In the genomic region with DNA sequence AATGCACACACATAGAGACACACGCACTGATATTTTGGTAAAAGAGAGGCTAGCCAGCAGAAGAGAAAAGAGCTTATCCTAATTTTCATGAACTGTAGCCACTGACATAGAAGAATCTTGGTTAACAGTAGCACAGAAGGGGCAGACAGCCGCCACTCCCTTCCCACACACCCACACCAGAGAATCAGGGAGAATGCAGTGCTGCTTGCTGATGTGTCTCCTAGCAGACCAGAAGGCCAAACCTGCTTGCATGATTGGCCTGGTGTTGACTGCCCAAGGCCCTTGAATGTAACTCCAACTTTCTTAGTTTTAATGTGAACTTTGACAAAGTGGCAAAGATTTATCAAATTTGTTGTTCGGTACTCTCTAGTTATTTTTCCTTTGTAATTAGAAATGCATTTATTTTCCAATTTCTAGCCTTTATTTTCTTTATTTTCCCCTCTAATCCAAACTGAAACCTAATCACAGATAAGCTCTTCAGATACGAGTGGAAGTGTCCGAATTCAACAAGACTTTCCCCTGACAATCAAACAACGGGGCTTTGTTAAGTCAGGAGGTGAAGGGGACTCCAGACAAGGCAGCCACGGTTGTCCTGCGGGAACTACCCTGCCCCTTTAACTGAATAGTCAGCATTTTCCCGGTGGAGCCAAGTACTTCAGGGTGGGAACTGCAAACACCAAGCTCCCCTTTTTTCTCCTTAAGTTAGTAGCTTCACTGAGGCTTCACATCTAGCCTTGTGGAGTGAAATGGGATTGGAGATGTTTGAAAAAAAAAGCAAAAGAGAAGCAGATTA, we compare ENCODE assay signal across 25 cellular contexts.
DNase-seq lines count a peak whose midpoint lies in the region; ATAC-seq, FAIRE-seq and TF ChIP-seq lines count a peak whose summit lies in the region.
"Had no signal": no experiment of that assay in that cellular context is flagged by ENCODE, and none has a peak within 500 bp of the region (broad histone marks: within the 10 kb centered on the region; RNA-seq: fewer than 3 reads in every experiment).

No MANE protein-coding gene starts in this region.

- peaks cover 84% of the 10 kb centered on the region for H3K36me3 ChIP-seq in HUES64 (ENCODE audit: insufficient read depth, low read length)
- H3K36me3 ChIP-seq in H1 (ENCODE audit: control insufficient read depth in 2 of 4, insufficient read depth in 4 of 4, low read length in 3 of 4) = peaks cover 13 to 82% (median 51%) of the 10 kb centered on the region in 4 experiments
- peaks cover 7% of the 10 kb centered on the region for H3K36me3 ChIP-seq in mesendoderm (ENCODE audit: control insufficient read depth, insufficient read depth, low read length)
- H3K36me3 ChIP-seq in smooth muscle cell (ENCODE audit: low read depth) = no peaks in the 10 kb centered on the region
- H3K36me3 ChIP-seq: cardiac muscle cell, ovary had no signal

- H4K8ac ChIP-seq in H1 (ENCODE audit: extremely low read depth, insufficient read depth, low read length) = no peak overlapping the region
- no peak overlapping the region for H4K8ac ChIP-seq in mesendoderm (ENCODE audit: low read depth, low read length)

- CTCF ChIA-PET in H1 (lab: Charles Lee; ENCODE audit: partially characterized antibody) = interaction anchor here (1.0 to 1.6 kb wide), 6 partner anchors 19 to 306 kb away, joined by 3 to 5 read pairs (median 4); no protein-coding TSS in a partner anchor

- H3K27me3 ChIP-seq in HUES64 (ENCODE audit: insufficient read depth, low read length) (no peaks in the 10 kb centered on the region), H1 (replicated peaks in 1 of 4; ENCODE audit: control insufficient read depth in 3 of 4, extremely low read depth in 1 of 4, insufficient read depth in 3 of 4, low read length in 3 of 4) (no peaks in the 10 kb centered on the region), mesendoderm (ENCODE audit: insufficient read depth, low read length, poor library complexity) (no peaks in the 10 kb centered on the region), smooth muscle cell (ENCODE audit: low read depth) (no peaks in the 10 kb centered on the region)
- H3K27me3 ChIP-seq: cardiac muscle cell, ovary had no signal

- H3K23me2 ChIP-seq in H1 (ENCODE audit: low read depth, low read length) = no peaks in the 10 kb centered on the region; the same call in 1 of the 2 replicates

- peaks cover 11% of the 10 kb centered on the region for H3F3A ChIP-seq in smooth muscle cell (ENCODE audit: low read depth)

- no peak overlapping the region for H2BK15ac ChIP-seq in H1 (ENCODE audit: low read length)
- no peak overlapping the region for H2BK15ac ChIP-seq in mesendoderm (replicated peaks; ENCODE audit: low read depth)

- H3K18ac ChIP-seq in H1 (ENCODE audit: extremely low read depth, low read length) = 0 out of 2 replicates have a peak overlapping the region, but pooled peaks have one; percentile 9
- H3K18ac ChIP-seq in mesendoderm (ENCODE audit: low read length) = no peak overlapping the region

- no peak overlapping the region for H2AK5ac ChIP-seq in H1 (ENCODE audit: low read depth, low read length)
- no peak overlapping the region for H2AK5ac ChIP-seq in mesendoderm (ENCODE audit: low read length)

- no peak for TF ChIP-seq EP300 in H1 (IDR thresholded peaks at IDR 0.05; ENCODE audit: borderline replicate concordance in 1 of 2, low read depth in 2 of 2, low read length in 2 of 2)

- TF ChIP-seq RAD21 in H1 (IDR thresholded peaks at IDR 0.05 in 1 of 2, conservative IDR thresholded peaks at IDR 0.05 in 1 of 2; ENCODE audit: low read depth in 2 of 2, low read length in 2 of 2) = no peak; a peak in 1 of 4 replicates

- H3K56ac ChIP-seq in H1 (replicated peaks; ENCODE audit: insufficient read length, low read depth, low read length) = no peak overlapping the region
- H3K56ac ChIP-seq in mesendoderm (ENCODE audit: low read length) = peak overlapping the region; percentile 17

- no peak overlapping the region for H3K4me3 ChIP-seq in HUES64 (ENCODE audit: low read length)
- H3K4me3 ChIP-seq in H1 (ENCODE audit: extremely low read depth in 1 of 4, insufficient read depth in 2 of 4, low read depth in 3 of 4, low read length in 4 of 4) = no peak overlapping the region
- no peak overlapping the region for H3K4me3 ChIP-seq in mesendoderm (ENCODE audit: low read length)
- no peak overlapping the region for H3K4me3 ChIP-seq in smooth muscle cell
- H3K4me3 ChIP-seq: cardiac muscle cell, dorsolateral prefrontal cortex, lower lobe of right lung, ovary had no signal

- H3K4me2 ChIP-seq in H1 (ENCODE audit: insufficient read depth in 1 of 2, low read depth in 2 of 2, low read length in 2 of 2) = no peak overlapping the region
- H3K4me2 ChIP-seq in mesendoderm (ENCODE audit: low read length) = no peak overlapping the region
- peak overlapping the region; percentile 47 for H3K4me2 ChIP-seq in smooth muscle cell

- TF ChIP-seq CTCF in H1 (IDR thresholded peaks at IDR 0.05; ENCODE audit: control extremely low read depth in 1 of 3, insufficient read depth in 1 of 3, low read depth in 1 of 3, low read length in 3 of 3) (no peak), smooth muscle cell (IDR thresholded peaks at IDR 0.05; ENCODE audit: borderline replicate concordance, insufficient read depth, poor library complexity, severe bottlenecking) (no peak)

- H3K23ac ChIP-seq in H1 (ENCODE audit: insufficient read length) = no peak overlapping the region
- H3K23ac ChIP-seq in mesendoderm (ENCODE audit: low read length) = no peak overlapping the region

- H3K79me2 ChIP-seq in H1 (ENCODE audit: control insufficient read depth in 1 of 2, insufficient read depth in 2 of 2, low read length in 2 of 2) (no peaks in the 10 kb centered on the region), mesendoderm (ENCODE audit: control insufficient read depth, insufficient read depth, low read length) (no peaks in the 10 kb centered on the region), smooth muscle cell (ENCODE audit: low read depth) (no peaks in the 10 kb centered on the region)

- POLR2A ChIA-PET in H1 (lab: Charles Lee; ENCODE audit: partially characterized antibody) = no interaction called here

- H2AFZ ChIP-seq in H1 (ENCODE audit: low read length) (no peak overlapping the region), smooth muscle cell (ENCODE audit: low read depth) (no peak overlapping the region)

- H4K20me1 ChIP-seq in H1 (replicated peaks in 1 of 2; ENCODE audit: control insufficient read depth in 1 of 2, insufficient read depth in 2 of 2, low read length in 2 of 2) = peaks cover 0 to 2% of the 10 kb centered on the region in 2 experiments
- no peaks in the 10 kb centered on the region for H4K20me1 ChIP-seq in smooth muscle cell (ENCODE audit: low read depth)

- peak; percentile 19 for FAIRE-seq in H1 (lab: Jason Lieb, UNC)
- FAIRE-seq: H54, HTR-8/SVneo had no signal

- H4K91ac ChIP-seq in H1 (replicated peaks; ENCODE audit: insufficient read length, low read length) = no peak overlapping the region

- no peak overlapping the region for H3K14ac ChIP-seq in H1 (ENCODE audit: insufficient read length)

- H3K9me3 ChIP-seq in HUES64 (ENCODE audit: insufficient read depth, low read depth, low read length) (no peaks in the 10 kb centered on the region), H1 (ENCODE audit: insufficient read depth in 2 of 2, low read depth in 1 of 2, low read length in 1 of 2) (no peaks in the 10 kb centered on the region), smooth muscle cell (replicated peaks; ENCODE audit: low read depth) (no peaks in the 10 kb centered on the region)
- H3K9me3 ChIP-seq: lower lobe of right lung, ovary had no signal

- peak overlapping the region; percentile 47; the same call in 1 of the 2 replicates for H2BK5ac ChIP-seq in H1 (ENCODE audit: low read depth, low read length)
- no peak overlapping the region for H2BK5ac ChIP-seq in mesendoderm (ENCODE audit: low read length)

- H3K27ac ChIP-seq in HUES64 (ENCODE audit: low read depth, low read length) = peak overlapping the region; percentile 65
- no peak overlapping the region for H3K27ac ChIP-seq in H1 (ENCODE audit: low read depth, low read length)
- H3K27ac ChIP-seq in mesendoderm (ENCODE audit: low read depth, low read length) = peak overlapping the region; percentile 27
- H3K27ac ChIP-seq in smooth muscle cell (ENCODE audit: low read depth) = no peak overlapping the region
- H3K27ac ChIP-seq: cardiac muscle cell, lower lobe of right lung had no signal

- no peak overlapping the region for H2BK20ac ChIP-seq in H1 (ENCODE audit: low read length)

- no peak for TF ChIP-seq POLR2A in H1 (IDR thresholded peaks at IDR 0.05; ENCODE audit: control extremely low read depth in 1 of 2, low read depth in 2 of 2, low read length in 2 of 2)

- WGBS in HUES64 = 70% methylated on average over 9 of the region's 9 CpGs
- 74% methylated on average over 9 of the region's 9 CpGs; no CpG with 5 or more reads in 1 of the 2 experiments for WGBS in H1 (ENCODE audit: extremely low coverage in 1 of 2, insufficient coverage in 1 of 2, insufficient read length in 1 of 2, insufficient replicate concordance in 2 of 2, low coverage in 1 of 2, low lambda C conversion rate in 2 of 2, missing lambda C conversion rate in 1 of 2), 2 experiments
- no CpG with 5 or more reads among the region's 9 CpGs for WGBS in mesendoderm (ENCODE audit: extremely low coverage, insufficient coverage, low lambda C conversion rate)
- 74% methylated on average over 9 of the region's 9 CpGs for WGBS in smooth muscle cell (ENCODE audit: low lambda C conversion rate)

- H2BK12ac ChIP-seq in H1 (ENCODE audit: low read depth, low read length) = no peak overlapping the region; the same call in none of the 2 replicates

- no peak overlapping the region for H4K5ac ChIP-seq in H1 (ENCODE audit: insufficient read length, low read depth, low read length)
- no peak overlapping the region for H4K5ac ChIP-seq in mesendoderm (ENCODE audit: low read length)

- no peaks in the 10 kb centered on the region for H3K79me1 ChIP-seq in H1 (ENCODE audit: low read depth, low read length)
- H3K79me1 ChIP-seq in mesendoderm (ENCODE audit: low read length) = no peaks in the 10 kb centered on the region

- H3K4me1 ChIP-seq in HUES64 (ENCODE audit: insufficient read depth, low read length) = peaks cover 21% of the 10 kb centered on the region
- H3K4me1 ChIP-seq in H1 (replicated peaks in 1 of 4; ENCODE audit: control insufficient read depth in 3 of 4, insufficient read depth in 4 of 4, low read length in 3 of 4) = peaks cover 0 to 9% (median 3%) of the 10 kb centered on the region in 4 experiments; a peak in 3 of 7 replicates
- no peaks in the 10 kb centered on the region for H3K4me1 ChIP-seq in mesendoderm (ENCODE audit: control insufficient read depth, low read depth, low read length)
- peaks cover 16% of the 10 kb centered on the region for H3K4me1 ChIP-seq in smooth muscle cell (ENCODE audit: low read depth)

- DNase-seq in H1 (ENCODE audit: low read depth in 1 of 2, low spot score in 2 of 2) (no peak), mesendoderm (peak; percentile 38), smooth muscle cell (lab: John Stamatoyannopoulos, UW; ENCODE audit: unreplicated experiment) (no peak), NCI-H128 (lab: John Stamatoyannopoulos, UW; ENCODE audit: unreplicated experiment) (no peak), NCI-H345 treated with DMSO at 0.1 percent for 48 hours (lab: John Stamatoyannopoulos, UW; ENCODE audit: unreplicated experiment) (no peak)
- DNase-seq: activated CD4-positive, CD25-positive, alpha-beta regulatory T cell treated with anti-CD3 and anti-CD28 coated beads, Interleukin-2, amount 50 U/mL, for 72 hours; activated CD8-positive, alpha-beta memory T cell treated with anti-CD3 and anti-CD28 coated beads for 24 hours; activated naive CD4-positive, alpha-beta T cell; activated T-cell treated with anti-CD3 and anti-CD28 coated beads, Interleukin-2, amount 50 U/mL, for 4 hours; amniotic stem cell; CD4-positive, CD25-positive, alpha-beta regulatory T cell; dorsolateral prefrontal cortex; lower lobe of right lung; NCI-H1092; NCI-H2029; NCI-H226; NCI-H774; ovary; SHP77 had no signal

- H3K4ac ChIP-seq in H1 (replicated peaks; ENCODE audit: insufficient read length, low read depth, low read length) (peak overlapping the region; percentile 8), mesendoderm (ENCODE audit: low read depth, low read length) (no peak overlapping the region)

- no peak overlapping the region for H3K9ac ChIP-seq in HUES64 (ENCODE audit: low read depth, low read length)
- H3K9ac ChIP-seq in H1 (replicated peaks in 1 of 4; ENCODE audit: extremely low read depth in 1 of 4, low read depth in 3 of 4, low read length in 3 of 4) = no peak overlapping the region
- no peak overlapping the region for H3K9ac ChIP-seq in mesendoderm (ENCODE audit: low read length)
- H3K9ac ChIP-seq in smooth muscle cell (ENCODE audit: low read depth) = no peak overlapping the region

- no peak for ATAC-seq in HG03354 (IDR thresholded peaks at IDR 0.05; ENCODE audit: poor library complexity, severe bottlenecking, unreplicated experiment)
- no peak for ATAC-seq in GM21526 (IDR thresholded peaks at IDR 0.05; ENCODE audit: low FRiP score, unreplicated experiment)
- ATAC-seq: activated T-cell treated with anti-CD3 and anti-CD28 coated beads, Interleukin-2, amount 50 U/mL, for 4 hours had no signal

- no peak overlapping the region for H2BK120ac ChIP-seq in H1 (replicated peaks; ENCODE audit: low read depth, low read length)
- no peak overlapping the region for H2BK120ac ChIP-seq in mesendoderm (ENCODE audit: low read depth, low read length)

Comparison
In these comparisons a context has a peak if more than half of its experiments do, and no peak if none do; other contexts are left out.
1. H3K27ac ChIP-seq: peak in HUES64 (single experiment) and mesendoderm (single experiment); none in H1 (single experiment) and smooth muscle cell (single experiment).